In the genomic region with DNA sequence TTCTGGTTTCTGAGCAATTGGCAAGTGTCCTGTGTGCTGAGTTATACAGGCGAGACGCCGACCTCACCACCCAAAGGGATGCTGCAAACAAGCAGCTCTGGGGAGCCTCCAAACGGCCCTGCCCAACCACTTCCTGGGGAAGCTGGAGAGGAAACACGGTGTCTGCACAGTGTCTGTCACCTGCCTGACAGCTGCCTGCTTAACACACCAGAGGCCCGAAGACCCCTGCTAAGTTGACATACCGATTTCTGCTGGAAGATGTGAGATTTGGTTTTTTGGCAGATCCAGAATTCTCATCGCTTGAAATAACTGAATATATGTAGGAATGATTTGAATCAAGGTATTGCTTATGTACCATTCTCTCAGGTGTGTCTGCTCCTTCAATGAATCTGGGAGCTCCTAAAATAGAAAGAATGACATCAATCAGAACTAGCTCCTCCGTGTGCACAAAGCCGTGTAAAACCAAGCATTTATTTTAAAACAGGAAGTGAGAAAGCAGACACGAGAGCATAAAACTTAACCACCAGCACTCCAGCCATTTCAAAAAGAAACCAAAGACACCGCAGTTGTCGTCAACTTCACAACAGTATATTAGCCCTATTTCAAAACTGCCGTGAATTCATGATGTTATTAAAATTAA, we compare ENCODE assay signal across 8 cellular contexts. TPM values are rescaled to one million over a fixed set of nuclear protein-coding genes. Genes with fewer than 3 reads are reported as not detected.
A peak's percentile ranks its signal among the peaks of the same experiment; 100 is the strongest.
DNase-seq lines count a peak whose midpoint lies in the region; ATAC-seq and TF ChIP-seq lines count a peak whose summit lies in the region.

No MANE protein-coding gene starts in this region.

- TF ChIP-seq CTCF in activated B cell treated with CpG ODN at 0.5 μM for 24 hours (IDR thresholded peaks at IDR 0.05), result no peak
- no peak for TF ChIP-seq CTCF in tibial artery (IDR thresholded peaks at IDR 0.05)

- peak overlapping the region; percentile 65 for H3K4me3 Mint-ChIP-seq in activated B cell treated with CpG ODN at 0.5 μM for 24 hours
- peak overlapping the region; percentile 80 for H3K4me3 Mint-ChIP-seq in natural killer cell treated with Interleukin-12 subunit alpha and Interleukin-12 subunit beta and Interleukin-15 and Interleukin-18, amount 100 ng/mL, for 72 hours

- H3K27ac ChIP-seq in BLaER1 treated with 17β-estradiol and CSF1 and Interleukin-3, amounts not matched to agents 10 nM and 100 nM, result peak overlapping the region; percentile 52 to 100 (median 96); a peak in 21 of 22 replicates
- H3K27ac ChIP-seq in tibial artery, result no peak overlapping the region

- CTCF ChIA-PET in activated B cell treated with CpG ODN at 0.5 μM for 24 hours (lab: Charles Lee), result interaction anchor here (1.1 to 6.8 kb wide), 7 partner anchors 13 to 91 kb away, joined by 3 to 101 read pairs (median 5); no protein-coding TSS in a partner anchor

- H3K36me3 Mint-ChIP-seq in activated B cell treated with CpG ODN at 0.5 μM for 24 hours (ENCODE audit: low read depth), result no peaks in the 10 kb centered on the region
- H3K36me3 Mint-ChIP-seq in natural killer cell treated with Interleukin-12 subunit alpha and Interleukin-12 subunit beta and Interleukin-15 and Interleukin-18, amount 100 ng/mL, for 72 hours, result peaks cover 6% of the 10 kb centered on the region

- H3K27me3 ChIP-seq in BLaER1 treated with 17β-estradiol and CSF1 and Interleukin-3, amounts not matched to agents 10 nM and 100 nM, result no peaks in the 10 kb centered on the region
- H3K27me3 ChIP-seq in tibial artery, result peaks cover 0 to 16% of the 10 kb centered on the region in 2 donors

- H3K4me1 Mint-ChIP-seq in activated B cell treated with CpG ODN at 0.5 μM for 24 hours, result peaks cover 71% of the 10 kb centered on the region
- H3K4me1 Mint-ChIP-seq in natural killer cell treated with Interleukin-12 subunit alpha and Interleukin-12 subunit beta and Interleukin-15 and Interleukin-18, amount 100 ng/mL, for 72 hours (ENCODE audit: low read depth in 2 of 2), result peaks cover 40 to 55% of the 10 kb centered on the region in 2 donors

- peak; percentile 80 for ATAC-seq in GM19452 (IDR thresholded peaks at IDR 0.05; ENCODE audit: unreplicated experiment)
- peak; percentile 75 for ATAC-seq in HG03565 (IDR thresholded peaks at IDR 0.05; ENCODE audit: unreplicated experiment)
- ATAC-seq in activated B cell treated with CpG ODN at 0.5 μM for 24 hours (ENCODE audit: low read depth), result peak; percentile 86
- ATAC-seq in natural killer cell treated with Interleukin-12 subunit alpha and Interleukin-12 subunit beta and Interleukin-15 and Interleukin-18, amount 100 ng/mL, for 72 hours, result peak; percentile 91 to 95

- intact Hi-C loops in activated B cell treated with CpG ODN at 0.5 μM for 24 hours (cut with micrococcal nuclease), result loop anchor here (1.0 to 10.0 kb wide), 12 partner anchors 11 to 744 kb away; a partner anchor contains a TSS
- intact Hi-C loops in tibial artery (cut with DNase I; ENCODE audit: low total_unique reads), result no loop called here

- H3K9me3 ChIP-seq in BLaER1 treated with 17β-estradiol and CSF1 and Interleukin-3, amounts not matched to agents 10 nM and 100 nM (replicated peaks in 1 of 11), result peaks cover 0 to 8% (median 3%) of the 10 kb centered on the region in 11 experiments; a peak in 8 of 22 replicates
- no peaks in the 10 kb centered on the region for H3K9me3 ChIP-seq in tibial artery

- H3K4me2 ChIP-seq in BLaER1 treated with 17β-estradiol and CSF1 and Interleukin-3, amounts not matched to agents 10 nM and 100 nM, result peak overlapping the region; percentile 83 to 95 (median 92)

- no peaks in the 10 kb centered on the region for H3K9me3 Mint-ChIP-seq in activated B cell treated with CpG ODN at 0.5 μM for 24 hours
- H3K9me3 Mint-ChIP-seq in natural killer cell treated with Interleukin-12 subunit alpha and Interleukin-12 subunit beta and Interleukin-15 and Interleukin-18, amount 100 ng/mL, for 72 hours, result peaks cover 2% of the 10 kb centered on the region

- H3K9ac ChIP-seq in BLaER1 treated with 17β-estradiol and CSF1 and Interleukin-3, amounts not matched to agents 10 nM and 100 nM, result peak overlapping the region; percentile 44 to 91 (median 82); a peak in 21 of 22 replicates

- POLR2A ChIA-PET in activated B cell treated with CpG ODN at 0.5 μM for 24 hours (lab: Charles Lee), result interaction anchor here (0.5 to 3.2 kb wide), 19 partner anchors 8 to 822 kb away, joined by 3 to 23 read pairs (median 6); a partner anchor contains a TSS

- H3K36me3 ChIP-seq in BLaER1 treated with 17β-estradiol and CSF1 and Interleukin-3, amounts not matched to agents 10 nM and 100 nM, result 0 out of 22 replicates have a peak, but pooled peaks cover 0 to 3% (median 0%) of the 10 kb centered on the region in 11 experiments
- no peaks in the 10 kb centered on the region for H3K36me3 ChIP-seq in tibial artery

- H3K4me3 ChIP-seq in BLaER1 treated with 17β-estradiol and CSF1 and Interleukin-3, amounts not matched to agents 10 nM and 100 nM, result peak overlapping the region; percentile 14 to 57 (median 39); a peak in 15 of 20 replicates
- H3K4me3 ChIP-seq in tibial artery, result no peak overlapping the region

- H4K20me1 ChIP-seq in BLaER1 treated with 17β-estradiol and CSF1 and Interleukin-3, amounts not matched to agents 10 nM and 100 nM, result no peaks in the 10 kb centered on the region

- DNase-seq in activated B cell treated with CpG ODN at 0.5 μM for 24 hours, result peak; percentile 70
- DNase-seq in central memory CD4-positive, alpha-beta T cell, result peak; percentile 92
- DNase-seq in natural killer cell treated with Interleukin-12 subunit alpha and Interleukin-12 subunit beta and Interleukin-15 and Interleukin-18, amount 100 ng/mL, for 72 hours (ENCODE audit: low spot score), result peak; percentile 77
- DNase-seq in tibial artery, result peak; percentile 49 to 66
- DNase-seq in SW480 (ENCODE audit: low spot score), result no peak

- H3K4me1 ChIP-seq in BLaER1 treated with 17β-estradiol and CSF1 and Interleukin-3, amounts not matched to agents 10 nM and 100 nM, result peaks cover 53 to 74% (median 68%) of the 10 kb centered on the region in 10 experiments
- no peaks in the 10 kb centered on the region for H3K4me1 ChIP-seq in tibial artery

- peaks cover 2% of the 10 kb centered on the region for H3K27me3 Mint-ChIP-seq in activated B cell treated with CpG ODN at 0.5 μM for 24 hours
- H3K27me3 Mint-ChIP-seq in natural killer cell treated with Interleukin-12 subunit alpha and Interleukin-12 subunit beta and Interleukin-15 and Interleukin-18, amount 100 ng/mL, for 72 hours, result peaks cover 24 to 25% of the 10 kb centered on the region in 2 donors

- H3K27ac Mint-ChIP-seq in activated B cell treated with CpG ODN at 0.5 μM for 24 hours, result peak overlapping the region; percentile 90
- peak overlapping the region; percentile 71 to 76 for H3K27ac Mint-ChIP-seq in natural killer cell treated with Interleukin-12 subunit alpha and Interleukin-12 subunit beta and Interleukin-15 and Interleukin-18, amount 100 ng/mL, for 72 hours

RNA-seq across cellular contexts. Expression of a gene that starts 27.2 kb away (rescaled TPM):
- total RNA-seq in activated B cell treated with CpG ODN at 0.5 μM for 24 hours, result not detected in 2 replicates
- total RNA-seq in natural killer cell treated with Interleukin-12 subunit alpha and Interleukin-12 subunit beta and Interleukin-15 and Interleukin-18, amount 100 ng/mL, for 72 hours, result not detected

RNA-seq across cellular contexts. Expression of a gene that starts 41.1 kb away (rescaled TPM):
- not detected in 2 replicates for total RNA-seq in activated B cell treated with CpG ODN at 0.5 μM for 24 hours
- not detected for total RNA-seq in natural killer cell treated with Interleukin-12 subunit alpha and Interleukin-12 subunit beta and Interleukin-15 and Interleukin-18, amount 100 ng/mL, for 72 hours

Comparison
In these comparisons a context has a peak if more than half of its experiments do, and no peak if none do; other contexts are left out.
1. H3K27ac ChIP-seq: peak in BLaER1 treated with 17β-estradiol and CSF1 and Interleukin-3, amounts not matched to agents 10 nM and 100 nM (11 of 11); none in tibial artery (0 of 2).
2. H3K4me3 ChIP-seq: peak in BLaER1 treated with 17β-estradiol and CSF1 and Interleukin-3, amounts not matched to agents 10 nM and 100 nM (10 of 10); none in tibial artery (0 of 2).
3. Peak in every context shown above with its lines, with median percentiles within 50 percentile points of each other: ATAC-seq.